Comparison of ENCODE assay signal across 20 cellular contexts in genomic region chr3:50168791-50169190, GRCh38. TPM values are rescaled to one million over a fixed set of nuclear protein-coding genes. Genes with fewer than 3 reads are reported as not detected.
DNase-seq lines count a peak whose midpoint lies in the region; TF ChIP-seq lines count a peak whose summit lies in the region.
"Had no signal": no experiment of that assay in that cellular context is flagged by ENCODE, and none has a peak within 500 bp of the region (broad histone marks: within the 10 kb centered on the region; RNA-seq: fewer than 3 reads in every experiment).

No MANE protein-coding gene starts in this region.

- no peak overlapping the region for H4K91ac ChIP-seq in mesenchymal stem cell (ENCODE audit: low read length)

- H2AK5ac ChIP-seq in mesenchymal stem cell (ENCODE audit: low read length, severe bottlenecking): peak overlapping the region; percentile 62

- H3K4ac ChIP-seq in mesenchymal stem cell (ENCODE audit: low read depth in 1 of 2, low read length in 2 of 2): no peak overlapping the region

- TF ChIP-seq CTCF in RWPE1 (conservative IDR thresholded peaks at IDR 0.05; ENCODE audit: low read depth) (no peak), coronary artery (IDR thresholded peaks at IDR 0.05) (no peak), foreskin fibroblast (IDR thresholded peaks at IDR 0.05; ENCODE audit: low read depth, low read length) (no peak)

- peaks cover 0 to 10% of the 10 kb centered on the region in 2 experiments for H3K36me3 ChIP-seq in mesenchymal stem cell (ENCODE audit: control insufficient read depth in 1 of 2, insufficient read depth in 2 of 2, low read depth in 1 of 2, low read length in 2 of 2)
- peaks cover 0 to 3% (median 0%) of the 10 kb centered on the region in 5 donors for H3K36me3 ChIP-seq in subcutaneous abdominal adipose tissue (ENCODE audit: control insufficient read depth in 5 of 5, insufficient read depth in 5 of 5, low read length in 5 of 5)
- H3K36me3 ChIP-seq: brain microvascular endothelial cell, tibial nerve had no signal

- H3K9me3 ChIP-seq in mesenchymal stem cell (ENCODE audit: control insufficient read depth, low read length) (no peaks in the 10 kb centered on the region), subcutaneous abdominal adipose tissue (ENCODE audit: control insufficient read depth in 5 of 5, low read length in 5 of 5) (no peaks in the 10 kb centered on the region)
- H3K9me3 ChIP-seq: Caco-2, tibial nerve had no signal

- H3K4me3 ChIP-seq in coronary artery: no peak overlapping the region
- no peak overlapping the region for H3K4me3 ChIP-seq in mesenchymal stem cell (ENCODE audit: insufficient read depth in 1 of 2, low read depth in 1 of 2, low read length in 2 of 2)
- H3K4me3 ChIP-seq in subcutaneous abdominal adipose tissue (ENCODE audit: low read depth in 1 of 5, low read length in 5 of 5): no peak overlapping the region
- H3K4me3 ChIP-seq in foreskin fibroblast (ENCODE audit: low read depth in 1 of 2, low read length in 2 of 2): no peak overlapping the region
- H3K4me3 ChIP-seq: dorsolateral prefrontal cortex, tibial nerve had no signal

- DNase-seq in RWPE1 (ENCODE audit: low spot score) (no peak), coronary artery (ENCODE audit: low spot score) (no peak), mesenchymal stem cell (no peak), D341Med (ENCODE audit: low spot score) (no peak), GDM1 (lab: John Stamatoyannopoulos, UW) (no peak), foreskin fibroblast (no peak)
- DNase-seq: activated CD4-positive, alpha-beta T cell treated with anti-CD3 and anti-CD28 coated beads, Interleukin-2, amount 10 ng/mL, durations not matched to agents 24 days and 14 days; activated CD8-positive, alpha-beta memory T cell treated with anti-CD3 and anti-CD28 coated beads, Interleukin-2, amount 50 U/mL, for 4 hours; brain microvascular endothelial cell; Caco-2; dorsolateral prefrontal cortex; NCI-H1417; NCI-H2107; NCI-H524; SHP77 treated with DMSO at 0.1 percent for 48 hours; stimulated activated CD4-positive, alpha-beta T cell treated with anti-CD3 and anti-CD28 coated beads, Interleukin-15, amount 100 ng/mL, for 24 hours; T-helper 1 cell had no signal

- H3K4me2 ChIP-seq in mesenchymal stem cell (ENCODE audit: low read length, poor library complexity, severe bottlenecking): no peak overlapping the region

- 95% methylated on average over 6 of the region's 6 CpGs for WGBS in mesenchymal stem cell

- H3K9ac ChIP-seq in mesenchymal stem cell (ENCODE audit: low read length): no peak overlapping the region
- H3K9ac ChIP-seq in subcutaneous abdominal adipose tissue (ENCODE audit: low read length in 5 of 5): peak overlapping the region in 2 of 5 donors; percentile 55 to 56

- H2AFZ ChIP-seq in mesenchymal stem cell (ENCODE audit: low read depth, low read length): no peak overlapping the region

- H3K4me1 ChIP-seq in mesenchymal stem cell (ENCODE audit: control insufficient read depth, insufficient read depth, low read depth, low read length): peaks cover 68% of the 10 kb centered on the region
- H3K4me1 ChIP-seq in subcutaneous abdominal adipose tissue (ENCODE audit: control insufficient read depth in 5 of 5, insufficient read depth in 5 of 5, low read length in 5 of 5): peaks cover 31 to 89% (median 52%) of the 10 kb centered on the region in 5 donors

- no peak overlapping the region for H2BK5ac ChIP-seq in mesenchymal stem cell (ENCODE audit: low read depth, low read length, poor library complexity, severe bottlenecking)

- peak overlapping the region in 1 of 2 experiments; percentile 27 for H2BK12ac ChIP-seq in mesenchymal stem cell (ENCODE audit: low read length in 2 of 2)

- no peak overlapping the region for H2BK120ac ChIP-seq in mesenchymal stem cell (ENCODE audit: low read depth, low read length)

- H3K27me3 ChIP-seq in mesenchymal stem cell (ENCODE audit: control insufficient read depth in 1 of 2, insufficient read depth in 1 of 2, low read length in 2 of 2): peaks cover 0 to 16% of the 10 kb centered on the region in 2 experiments
- H3K27me3 ChIP-seq in subcutaneous abdominal adipose tissue (ENCODE audit: control insufficient read depth in 5 of 5, insufficient read depth in 4 of 5, low read length in 5 of 5): no peaks in the 10 kb centered on the region
- H3K27me3 ChIP-seq: brain microvascular endothelial cell, dorsolateral prefrontal cortex, tibial nerve had no signal

- no peak overlapping the region for H4K8ac ChIP-seq in mesenchymal stem cell (ENCODE audit: low read length)

- peak overlapping the region; percentile 37 for H2BK15ac ChIP-seq in mesenchymal stem cell (ENCODE audit: low read depth, poor library complexity, severe bottlenecking)

- POLR2A ChIA-PET in RWPE1 (lab: Yijun Ruan, JAX; ENCODE audit: low non-redundant PET): no interaction called here

- H3K23ac ChIP-seq in mesenchymal stem cell (ENCODE audit: low read length in 2 of 2): no peak overlapping the region

- H3K27ac ChIP-seq in RWPE1: peak overlapping the region; percentile 99
- H3K27ac ChIP-seq in coronary artery: peak overlapping the region; percentile 82 to 97
- H3K27ac ChIP-seq in mesenchymal stem cell (ENCODE audit: low read length, poor library complexity, severe bottlenecking): no peak overlapping the region
- peak overlapping the region; percentile 83 for H3K27ac ChIP-seq in subcutaneous abdominal adipose tissue (ENCODE audit: low read depth, low read length)
- H3K27ac ChIP-seq: brain microvascular endothelial cell had no signal

- no peak overlapping the region for H3K14ac ChIP-seq in mesenchymal stem cell (ENCODE audit: low read length in 2 of 2)

- H3K79me1 ChIP-seq in mesenchymal stem cell (replicated peaks; ENCODE audit: low read length, poor library complexity, severe bottlenecking): no peaks in the 10 kb centered on the region

- CTCF ChIA-PET in RWPE1 (lab: Yijun Ruan, JAX): no interaction called here

- H3K18ac ChIP-seq in mesenchymal stem cell (ENCODE audit: low read depth in 1 of 2, low read length in 2 of 2): no peak overlapping the region

RNA-seq across cellular contexts. Expression of gene SEMA3F, which starts 13.7 kb away (rescaled TPM):
- 23.6 TPM for polyA plus RNA-seq in mesenchymal stem cell (2013, experiment 1 of 2)
- 23.0 TPM for polyA plus RNA-seq in mesenchymal stem cell (2013, experiment 2 of 2)

RNA-seq across cellular contexts. Expression of gene GNAT1, which starts 22.6 kb away (rescaled TPM):
- polyA plus RNA-seq in mesenchymal stem cell (2013, experiment 1 of 2): not detected
- not detected for polyA plus RNA-seq in mesenchymal stem cell (2013, experiment 2 of 2)
- polyA plus RNA-seq: fibroblast of lung had no signal

RNA-seq across cellular contexts. Expression of gene SLC38A3, which starts 36.3 kb away (rescaled TPM):
- polyA plus RNA-seq in mesenchymal stem cell (2013, experiment 1 of 2): 0.01 TPM
- 0.03 TPM for polyA plus RNA-seq in mesenchymal stem cell (2013, experiment 2 of 2)
